26 cellular contexts compared by ENCODE assay signal in genomic region chr18:64663086-64663485, GRCh38.
"Had no signal": no experiment of that assay in that cellular context is flagged by ENCODE, and none has a peak within 500 bp of the region (broad histone marks: within the 10 kb centered on the region; RNA-seq: fewer than 3 reads in every experiment).

No MANE protein-coding gene starts in this region.

- H3K27me3 ChIP-seq: stomach, suprapubic skin, testis, thyroid gland, tibial artery, tibial nerve, transverse colon, upper lobe of left lung, upper lobe of right lung, uterus, vagina had no signal

- DNase-seq: stimulated activated CD4-positive, alpha-beta T cell treated with anti-CD3 and anti-CD28 coated beads, Interleukin-2, amount 100 ng/mL, for 48 hours; stimulated activated CD4-positive, alpha-beta T cell treated with anti-CD3 and anti-CD28 coated beads, Interleukin-4, amount 100 ng/mL, for 1 hour; stimulated activated CD4-positive, alpha-beta T cell treated with anti-CD3 and anti-CD28 coated beads, Interleukin-4, amount 100 ng/mL, for 24 hours; stimulated activated CD4-positive, alpha-beta T cell treated with anti-CD3 and anti-CD28 coated beads, Interleukin-4, amount 100 ng/mL, for 4 hours; stimulated activated CD8-positive, alpha-beta memory T cell treated with anti-CD3 and anti-CD28 coated beads, Interleukin-4, amount 100 ng/mL, for 48 hours; stimulated activated naive B cell treated with anti-CD40 and anti-IgM and Interleukin-4, amounts not matched to agents 10 μg/mL and 1 μg/mL and 100 μg/mL, for 72 hours; stimulated activated naive CD4-positive, alpha-beta T cell; stimulated activated naive CD4-positive, alpha-beta T cell treated with Interleukin-2 at 50 U/mL for 16 hours; stimulated activated naive CD8-positive, alpha-beta T cell treated with anti-CD3 and anti-CD28 coated beads, Interleukin-15, amount 100 ng/mL, for 72 hours; stimulated activated naive CD8-positive, alpha-beta T cell treated with anti-CD3 and anti-CD28 coated beads, Interleukin-15, Interleukin-2, amounts not matched to agents 100 U/mL and 50 U/mL, for 24 hours; stomach; substantia nigra; testis; thyroid gland; tibial artery; transverse colon; trophoblast cell; upper lobe of left lung; upper lobe of right lung; uterus had no signal

- H3K27ac ChIP-seq: stomach, suprapubic skin, testis, thoracic aorta, thyroid gland, tibial artery, tibial nerve, transverse colon, upper lobe of left lung, upper lobe of right lung, uterus, vagina had no signal

- H3K4me1 ChIP-seq: stomach, suprapubic skin, testis, thyroid gland, tibial artery, tibial nerve, transverse colon, upper lobe of left lung, upper lobe of right lung, uterus, vagina had no signal

- ATAC-seq: stimulated activated effector memory CD8-positive, alpha-beta T cell treated with anti-CD3 and anti-CD28 coated beads, Interleukin-12 subunit alpha, Interleukin-12 subunit beta, amount 100 ng/mL, for 72 hours; stimulated activated memory B cell treated with anti-CD40 and anti-IgM and Interleukin-4, amounts not matched to agents 10 μg/mL and 1 μg/mL and 100 μg/mL, for 72 hours; stimulated activated naive B cell treated with anti-CD40 and anti-IgM and Interleukin-4, amounts not matched to agents 10 μg/mL and 1 μg/mL and 100 μg/mL, for 72 hours; stimulated activated naive CD8-positive, alpha-beta T cell treated with anti-CD3 and anti-CD28 coated beads, Interleukin-15, amount 100 ng/mL, for 72 hours; stimulated activated naive CD8-positive, alpha-beta T cell treated with anti-CD3 and anti-CD28 coated beads, Interleukin-15, Interleukin-2, amounts not matched to agents 100 U/mL and 50 U/mL, for 24 hours; upper lobe of right lung had no signal

- H3K36me3 ChIP-seq: stomach, suprapubic skin, thoracic aorta, thyroid gland, tibial artery, tibial nerve, transverse colon, upper lobe of left lung, upper lobe of right lung, uterus, vagina had no signal

- H3K4me3 ChIP-seq: stomach, suprapubic skin, testis, thoracic aorta, thyroid gland, tibial artery, tibial nerve, transverse colon, upper lobe of left lung, upper lobe of right lung, uterus, vagina had no signal

- H3K9me3 ChIP-seq: stomach, suprapubic skin, testis, thoracic aorta, thyroid gland, tibial artery, tibial nerve, transverse colon, upper lobe of left lung, upper lobe of right lung, uterus, vagina had no signal
